9 cellular contexts compared by ENCODE assay signal in the genomic region with DNA sequence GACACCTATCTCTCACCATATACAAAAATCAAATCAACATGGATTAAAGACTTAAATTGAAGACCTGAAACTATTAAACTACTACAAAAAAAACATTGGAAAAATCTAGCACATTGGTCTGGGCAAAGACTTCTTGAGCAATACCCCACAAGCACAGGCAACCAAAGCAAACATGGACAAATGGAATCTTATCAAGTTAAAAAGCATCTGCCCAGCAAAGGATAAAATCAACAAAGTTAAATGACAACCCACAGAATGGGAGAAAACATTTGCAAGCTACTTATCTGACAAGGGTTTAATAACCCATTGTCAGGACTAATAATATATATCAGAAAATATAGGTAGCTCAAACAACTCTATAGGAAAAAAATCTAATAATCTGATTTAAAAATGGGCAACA.
"Had no signal": no experiment of that assay in that cellular context is flagged by ENCODE, and none has a peak within 500 bp of the region (broad histone marks: within the 10 kb centered on the region; RNA-seq: fewer than 3 reads in every experiment).

No MANE protein-coding gene starts in this region.

- H3K4me3 ChIP-seq: GM23338, HAP-1 had no signal

- H3K4me2 ChIP-seq: GM23338 had no signal

- DNase-seq: HFFc6, KBM-7 had no signal

- ATAC-seq: GM23338, HCT116 had no signal

- H3K9me3 ChIP-seq: HAP-1 had no signal

- H3K36me3 ChIP-seq: HAP-1 had no signal

- H3K36me3 Mint-ChIP-seq: IgD-negative memory B cell had no signal

- H2AFZ ChIP-seq: GM23338 had no signal

- FAIRE-seq: H1, H54, HTR-8/SVneo had no signal

- H3K27ac Mint-ChIP-seq: GM23338, HFFc6, IgD-negative memory B cell had no signal

- H3K27me3 Mint-ChIP-seq: IgD-negative memory B cell had no signal

- H3K4me1 Mint-ChIP-seq: GM23338, IgD-negative memory B cell had no signal

- H3K4me1 ChIP-seq: HAP-1 had no signal

- H3K4me3 Mint-ChIP-seq: GM23338, HFFc6, IgD-negative memory B cell had no signal
